ENCODE assay signal across 8 cellular contexts in the genomic region with DNA sequence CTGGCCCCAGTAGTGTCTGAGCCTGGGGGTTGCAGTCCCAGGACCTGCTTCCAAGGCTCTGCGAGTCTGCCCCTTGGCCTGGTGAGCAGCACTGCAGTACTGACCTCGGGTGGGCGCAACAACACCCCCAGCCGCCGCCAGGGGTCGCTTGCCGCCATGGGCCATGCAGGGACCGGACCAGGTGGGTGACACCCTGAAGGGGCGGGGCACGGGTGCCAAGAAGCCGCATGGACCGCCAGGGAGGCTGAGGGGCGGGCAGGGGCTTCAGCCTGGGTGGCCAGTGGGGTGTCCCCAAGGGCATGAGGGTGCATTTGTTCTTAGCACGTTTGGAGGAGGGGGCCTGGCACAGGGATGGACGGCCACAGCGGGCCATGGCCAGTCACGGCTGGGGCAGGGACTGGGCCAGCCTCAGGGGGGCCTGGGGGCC. TPM values are rescaled to one million over a fixed set of nuclear protein-coding genes. Genes with fewer than 3 reads are reported as not detected.
A peak's percentile ranks its signal among the peaks of the same experiment; 100 is the strongest.
DNase-seq lines count a peak whose midpoint lies in the region; ATAC-seq and TF ChIP-seq lines count a peak whose summit lies in the region.

No MANE protein-coding gene starts in this region.

- peaks cover 12% of the 10 kb centered on the region for H3K4me1 ChIP-seq in mesenchymal stem cell (ENCODE audit: control insufficient read depth, insufficient read depth, low read depth, low read length)

- H3K4me2 ChIP-seq in mesenchymal stem cell (ENCODE audit: low read length, poor library complexity, severe bottlenecking) = no peak overlapping the region

- H3K36me3 ChIP-seq in mesenchymal stem cell (ENCODE audit: control insufficient read depth in 1 of 2, insufficient read depth in 2 of 2, low read depth in 1 of 2, low read length in 2 of 2) = peaks cover 5 to 32% of the 10 kb centered on the region in 2 experiments

- no peak overlapping the region for H3K9ac ChIP-seq in mesenchymal stem cell (ENCODE audit: low read length)

- H3K9me3 Mint-ChIP-seq in activated CD4-positive, alpha-beta T cell treated with anti-CD3 and anti-CD28 coated beads, Interleukin-2, amount 10 ng/mL, durations not matched to agents 24 days and 14 days = no peaks in the 10 kb centered on the region

- H3K14ac ChIP-seq in mesenchymal stem cell (ENCODE audit: low read length in 2 of 2) = no peak overlapping the region

- peaks cover 21% of the 10 kb centered on the region for H3K36me3 Mint-ChIP-seq in activated CD4-positive, alpha-beta T cell treated with anti-CD3 and anti-CD28 coated beads, Interleukin-2, amount 10 ng/mL, durations not matched to agents 24 days and 14 days (ENCODE audit: low read depth)

- no peaks in the 10 kb centered on the region for H3K27me3 Mint-ChIP-seq in activated CD4-positive, alpha-beta T cell treated with anti-CD3 and anti-CD28 coated beads, Interleukin-2, amount 10 ng/mL, durations not matched to agents 24 days and 14 days

- no peak overlapping the region for H2AK5ac ChIP-seq in mesenchymal stem cell (ENCODE audit: low read length, severe bottlenecking)

- WGBS in mesenchymal stem cell = 18% methylated on average over 13 of the region's 17 CpGs

- H3K23ac ChIP-seq in mesenchymal stem cell (ENCODE audit: low read length in 2 of 2) = no peak overlapping the region

- H3K18ac ChIP-seq in mesenchymal stem cell (ENCODE audit: low read depth in 1 of 2, low read length in 2 of 2) = no peak overlapping the region

- no peak overlapping the region for H4K91ac ChIP-seq in mesenchymal stem cell (ENCODE audit: low read length)

- H2BK12ac ChIP-seq in mesenchymal stem cell (ENCODE audit: low read length in 2 of 2) = no peak overlapping the region

- H2AFZ ChIP-seq in mesenchymal stem cell (ENCODE audit: low read depth, low read length) = no peak overlapping the region

- peaks cover 0 to 14% of the 10 kb centered on the region in 2 experiments for H3K27me3 ChIP-seq in mesenchymal stem cell (ENCODE audit: control insufficient read depth in 1 of 2, insufficient read depth in 1 of 2, low read length in 2 of 2)

- H4K8ac ChIP-seq in mesenchymal stem cell (ENCODE audit: low read length) = peak overlapping the region; percentile 64

- no peak overlapping the region for H3K27ac ChIP-seq in C4-2B
- H3K27ac ChIP-seq in coronary artery = no peak overlapping the region
- no peak overlapping the region for H3K27ac ChIP-seq in mesenchymal stem cell (ENCODE audit: low read length, poor library complexity, severe bottlenecking)

- H3K4ac ChIP-seq in mesenchymal stem cell (ENCODE audit: low read depth in 1 of 2, low read length in 2 of 2) = peak overlapping the region in 1 of 2 experiments; percentile 59

- H3K4me3 ChIP-seq in coronary artery = no peak overlapping the region
- peak overlapping the region in 1 of 2 experiments; percentile 16 for H3K4me3 ChIP-seq in mesenchymal stem cell (ENCODE audit: insufficient read depth in 1 of 2, low read depth in 1 of 2, low read length in 2 of 2)

- H3K9me3 ChIP-seq in mesenchymal stem cell (ENCODE audit: control insufficient read depth, low read length) = no peaks in the 10 kb centered on the region

- peak; percentile 88 for TF ChIP-seq CTCF in C4-2B (conservative IDR thresholded peaks at IDR 0.05)
- peak; percentile 55 for TF ChIP-seq CTCF in coronary artery (IDR thresholded peaks at IDR 0.05)

- H3K4me1 Mint-ChIP-seq in activated CD4-positive, alpha-beta T cell treated with anti-CD3 and anti-CD28 coated beads, Interleukin-2, amount 10 ng/mL, durations not matched to agents 24 days and 14 days = no peaks in the 10 kb centered on the region

- H2BK15ac ChIP-seq in mesenchymal stem cell (ENCODE audit: low read depth, poor library complexity, severe bottlenecking) = no peak overlapping the region

- no peak overlapping the region for H3K27ac Mint-ChIP-seq in activated CD4-positive, alpha-beta T cell treated with anti-CD3 and anti-CD28 coated beads, Interleukin-2, amount 10 ng/mL, durations not matched to agents 24 days and 14 days

- DNase-seq in GOT3 (lab: John Stamatoyannopoulos, UW) (peak; percentile 26), NCI-H226 (peak; percentile 21), coronary artery (ENCODE audit: low spot score) (no peak), mesenchymal stem cell (peak; percentile 76)
- peak; percentile 94 for DNase-seq in activated CD4-positive, alpha-beta T cell treated with anti-CD3 and anti-CD28 coated beads, Interleukin-2, amount 10 ng/mL, durations not matched to agents 24 days and 14 days
- peak; percentile 56 to 64 for DNase-seq in stimulated activated CD8-positive, alpha-beta memory T cell treated with anti-CD3 and anti-CD28 coated beads, Interleukin-4, amount 100 ng/mL, for 1 hour (ENCODE audit: low read depth in 2 of 2, low spot score in 1 of 2)

- no peak overlapping the region for H3K4me3 Mint-ChIP-seq in activated CD4-positive, alpha-beta T cell treated with anti-CD3 and anti-CD28 coated beads, Interleukin-2, amount 10 ng/mL, durations not matched to agents 24 days and 14 days

- intact Hi-C loops in activated CD4-positive, alpha-beta T cell treated with anti-CD3 and anti-CD28 coated beads, Interleukin-2, amount 10 ng/mL, durations not matched to agents 24 days and 14 days (cut with micrococcal nuclease) = loop anchor here (5.0 kb wide), 2 partner anchors 151 to 166 kb away; no protein-coding TSS in a partner anchor

- no peak overlapping the region for H2BK120ac ChIP-seq in mesenchymal stem cell (ENCODE audit: low read depth, low read length)

- no peak for ATAC-seq in GM19463 (IDR thresholded peaks at IDR 0.05; ENCODE audit: unreplicated experiment)

- H2BK5ac ChIP-seq in mesenchymal stem cell (ENCODE audit: low read depth, low read length, poor library complexity, severe bottlenecking) = no peak overlapping the region

- peaks cover 8% of the 10 kb centered on the region for H3K79me1 ChIP-seq in mesenchymal stem cell (replicated peaks; ENCODE audit: low read length, poor library complexity, severe bottlenecking)

RNA-seq across cellular contexts. Expression of a gene that starts 25.0 kb away (rescaled TPM):
- total RNA-seq in activated CD4-positive, alpha-beta T cell treated with anti-CD3 and anti-CD28 coated beads, Interleukin-2, amount 10 ng/mL, durations not matched to agents 24 days and 14 days = 134 and 142 TPM in 2 replicates
- 11.9 TPM for polyA plus RNA-seq in mesenchymal stem cell (2013, experiment 1 of 2)
- polyA plus RNA-seq in mesenchymal stem cell (2013, experiment 2 of 2) = 10.9 TPM

RNA-seq across cellular contexts. Expression of a gene that starts 25.2 kb away (rescaled TPM):
- total RNA-seq in activated CD4-positive, alpha-beta T cell treated with anti-CD3 and anti-CD28 coated beads, Interleukin-2, amount 10 ng/mL, durations not matched to agents 24 days and 14 days = 26.6 and 27.8 TPM in 2 replicates
- polyA plus RNA-seq in mesenchymal stem cell (2013, experiment 1 of 2) = 22.0 TPM
- polyA plus RNA-seq in mesenchymal stem cell (2013, experiment 2 of 2) = 22.8 TPM

RNA-seq across cellular contexts. Expression of a gene that starts 34.2 kb away (rescaled TPM):
- 150 and 156 TPM in 2 replicates for total RNA-seq in activated CD4-positive, alpha-beta T cell treated with anti-CD3 and anti-CD28 coated beads, Interleukin-2, amount 10 ng/mL, durations not matched to agents 24 days and 14 days
- polyA plus RNA-seq in mesenchymal stem cell (2013, experiment 1 of 2) = 45.8 TPM
- polyA plus RNA-seq in mesenchymal stem cell (2013, experiment 2 of 2) = 48.7 TPM

RNA-seq across cellular contexts. Expression of a gene that starts 46.8 kb away (rescaled TPM):
- 0.30 and 0.38 TPM in 2 replicates for total RNA-seq in activated CD4-positive, alpha-beta T cell treated with anti-CD3 and anti-CD28 coated beads, Interleukin-2, amount 10 ng/mL, durations not matched to agents 24 days and 14 days
- polyA plus RNA-seq in mesenchymal stem cell (2013, experiment 1 of 2) = 0.65 TPM
- polyA plus RNA-seq in mesenchymal stem cell (2013, experiment 2 of 2) = 0.48 TPM
